In genomic region chr10:86523348-86523747, GRCh38 we compare ENCODE assay signal across 8 cellular contexts. TPM values are rescaled to one million over a fixed set of nuclear protein-coding genes. Genes with fewer than 3 reads are reported as not detected.
DNase-seq lines count a peak whose midpoint lies in the region; ATAC-seq, FAIRE-seq and TF ChIP-seq lines count a peak whose summit lies in the region.

No MANE protein-coding gene starts in this region.

- ATAC-seq in mucosa of descending colon (no peak), HG02798 (IDR thresholded peaks at IDR 0.05; ENCODE audit: poor library complexity, unreplicated experiment) (no peak), GM18502 (IDR thresholded peaks at IDR 0.05; ENCODE audit: poor library complexity, unreplicated experiment) (no peak), aorta (ENCODE audit: low FRiP score) (no peak)

- H3K4me1 ChIP-seq in iPS-15b (ENCODE audit: control insufficient read depth, insufficient read depth, low read length) (peaks cover 8% of the 10 kb centered on the region), mucosa of descending colon (ENCODE audit: low read depth) (peaks cover 33% of the 10 kb centered on the region), aorta (ENCODE audit: control insufficient read depth in 1 of 2, insufficient read depth in 2 of 2, low read length in 2 of 2) (no peaks in the 10 kb centered on the region)

- TF ChIP-seq CTCF in VCaP (conservative IDR thresholded peaks at IDR 0.05) (peak; percentile 65), mucosa of descending colon (IDR thresholded peaks at IDR 0.05) (no peak)

- DNase-seq in AG08395 (ENCODE audit: low spot score) (peak; percentile 46), H54 (ENCODE audit: insufficient read length, low spot score) (no peak), mucosa of descending colon (no peak), aorta (no peak)

- intact Hi-C loops in mucosa of descending colon (cut with DNase I, micrococcal nuclease) (no loop called here), aorta (cut with DNase I) (loop anchor here in 1 of 2 donors (5.0 kb wide), 1 partner anchor 121 kb away; no protein-coding TSS in a partner anchor)

- 43 to 62% methylated on average over 1 of the region's 1 CpG for WGBS in aorta, 2 donors

- no peaks in the 10 kb centered on the region for H3K9me3 ChIP-seq in iPS-15b (ENCODE audit: control insufficient read depth, insufficient read depth, low read length)
- H3K9me3 ChIP-seq in mucosa of descending colon: no peaks in the 10 kb centered on the region
- no peaks in the 10 kb centered on the region for H3K9me3 ChIP-seq in aorta (ENCODE audit: control insufficient read depth, low read length)

- H3K27me3 ChIP-seq in iPS-15b (ENCODE audit: control insufficient read depth, insufficient read depth, low read length): no peaks in the 10 kb centered on the region
- no peaks in the 10 kb centered on the region for H3K27me3 ChIP-seq in aorta (ENCODE audit: control insufficient read depth in 1 of 2, insufficient read depth in 2 of 2, low read length in 1 of 2)

- H3K9ac ChIP-seq in iPS-15b (ENCODE audit: low read depth, low read length): no peak overlapping the region

- H3K4me3 ChIP-seq in iPS-15b (ENCODE audit: low read depth, low read length): peak overlapping the region; percentile 84
- H3K4me3 ChIP-seq in mucosa of descending colon: no peak overlapping the region
- no peak overlapping the region for H3K4me3 ChIP-seq in aorta (ENCODE audit: low read length in 2 of 2)

- H3K27ac ChIP-seq in VCaP (peak overlapping the region; percentile 96), aorta (ENCODE audit: low read depth in 1 of 2, low read length in 2 of 2) (no peak overlapping the region)

- TF ChIP-seq POLR2A in H54 (IDR thresholded peaks at IDR 0.05; ENCODE audit: low read depth, low read length): no peak

- FAIRE-seq in H54 (lab: Jason Lieb, UNC): peak; percentile 41

- H3K36me3 ChIP-seq in iPS-15b (ENCODE audit: control insufficient read depth, insufficient read depth, low read length) (no peaks in the 10 kb centered on the region), mucosa of descending colon (ENCODE audit: low read depth) (no peaks in the 10 kb centered on the region), aorta (ENCODE audit: control insufficient read depth in 1 of 2, insufficient read depth in 2 of 2, low read length in 1 of 2) (no peaks in the 10 kb centered on the region)

RNA-seq across cellular contexts. Expression of gene WAPL, which starts 1.8 kb away (rescaled TPM):
- total RNA-seq in mucosa of descending colon: 10 to 100 TPM; 32.9 to 37.2 (median 34.0) TPM
- total RNA-seq in aorta: 10 to 100 TPM; 34.1 to 37.3 TPM
- 10 to 100 TPM; 13.2 to 14.1 TPM for polyA plus RNA-seq in aorta
